Comparison of ENCODE assay signal across 8 cellular contexts in genomic region chr7:152076324-152076821, GRCh38. TPM values are rescaled to one million over a fixed set of nuclear protein-coding genes. Genes with fewer than 3 reads are reported as not detected.
DNase-seq lines count a peak whose midpoint lies in the region; ATAC-seq and TF ChIP-seq lines count a peak whose summit lies in the region.

No MANE protein-coding gene starts in this region.

- H3K9ac ChIP-seq in skeletal muscle tissue (ENCODE audit: low read depth in 1 of 3, low read length in 3 of 3), result peak overlapping the region in 1 of 3 donors; percentile 45

- no peaks in the 10 kb centered on the region for H3K27me3 Mint-ChIP-seq in activated CD4-positive, alpha-beta memory T cell treated with anti-CD3 and anti-CD28 coated beads for 36 hours
- no peaks in the 10 kb centered on the region for H3K27me3 Mint-ChIP-seq in activated CD4-positive, alpha-beta memory T cell treated with anti-CD3 and anti-CD28 coated beads, Interleukin-2, amount 10 ng/mL, durations not matched to agents 7 days and 5 days
- no peaks in the 10 kb centered on the region for H3K27me3 Mint-ChIP-seq in natural killer cell (ENCODE audit: low read depth in 2 of 2)

- no peaks in the 10 kb centered on the region for H3K9me3 ChIP-seq in skeletal muscle tissue (ENCODE audit: control insufficient read depth in 3 of 3, low read length in 3 of 3)

- no peak overlapping the region for H3K4me3 ChIP-seq in skeletal muscle tissue (ENCODE audit: low read length in 3 of 3)

- no peak overlapping the region for H3K4me3 Mint-ChIP-seq in activated CD4-positive, alpha-beta memory T cell treated with anti-CD3 and anti-CD28 coated beads for 36 hours
- H3K4me3 Mint-ChIP-seq in activated CD4-positive, alpha-beta memory T cell treated with anti-CD3 and anti-CD28 coated beads, Interleukin-2, amount 10 ng/mL, durations not matched to agents 7 days and 5 days, result no peak overlapping the region
- H3K4me3 Mint-ChIP-seq in natural killer cell, result no peak overlapping the region

- CTCF ChIA-PET in activated CD4-positive, alpha-beta memory T cell treated with anti-CD3 and anti-CD28 coated beads for 36 hours (lab: Charles Lee), result interaction anchor here (1.2 kb wide), 1 partner anchor 63 kb away, joined by 3 read pairs; no protein-coding TSS in a partner anchor
- CTCF ChIA-PET in activated CD4-positive, alpha-beta memory T cell treated with anti-CD3 and anti-CD28 coated beads, Interleukin-2, amount 10 ng/mL, durations not matched to agents 7 days and 5 days (lab: Charles Lee), result interaction anchor here (1.5 kb wide), 1 partner anchor 31 kb away, joined by 8 read pairs; no protein-coding TSS in a partner anchor

- intact Hi-C loops in activated CD4-positive, alpha-beta memory T cell treated with anti-CD3 and anti-CD28 coated beads for 36 hours (cut with micrococcal nuclease), result no loop called here
- intact Hi-C loops in natural killer cell (cut with micrococcal nuclease), result no loop called here

- no peaks in the 10 kb centered on the region for H3K9me3 Mint-ChIP-seq in activated CD4-positive, alpha-beta memory T cell treated with anti-CD3 and anti-CD28 coated beads for 36 hours
- H3K9me3 Mint-ChIP-seq in activated CD4-positive, alpha-beta memory T cell treated with anti-CD3 and anti-CD28 coated beads, Interleukin-2, amount 10 ng/mL, durations not matched to agents 7 days and 5 days, result no peaks in the 10 kb centered on the region
- no peaks in the 10 kb centered on the region for H3K9me3 Mint-ChIP-seq in natural killer cell

- H3K27ac Mint-ChIP-seq in activated CD4-positive, alpha-beta memory T cell treated with anti-CD3 and anti-CD28 coated beads for 36 hours, result no peak overlapping the region
- no peak overlapping the region for H3K27ac Mint-ChIP-seq in activated CD4-positive, alpha-beta memory T cell treated with anti-CD3 and anti-CD28 coated beads, Interleukin-2, amount 10 ng/mL, durations not matched to agents 7 days and 5 days
- no peak overlapping the region for H3K27ac Mint-ChIP-seq in natural killer cell

- peak; percentile 22 for DNase-seq in activated CD4-positive, alpha-beta memory T cell treated with anti-CD3 and anti-CD28 coated beads for 36 hours
- no peak for DNase-seq in activated CD4-positive, alpha-beta memory T cell treated with anti-CD3 and anti-CD28 coated beads, Interleukin-2, amount 10 ng/mL, durations not matched to agents 7 days and 5 days
- DNase-seq in RKO (ENCODE audit: low spot score) (peak; percentile 30), germinal center (ENCODE audit: low spot score) (peak; percentile 10), natural killer cell (no peak), midbrain (lab: John Stamatoyannopoulos, UW) (no peak)

- H3K4me1 ChIP-seq in skeletal muscle tissue (ENCODE audit: control insufficient read depth in 3 of 3, insufficient read depth in 3 of 3, low read length in 3 of 3), result peaks cover 16 to 22% (median 18%) of the 10 kb centered on the region in 3 donors

- H3K4me1 Mint-ChIP-seq in activated CD4-positive, alpha-beta memory T cell treated with anti-CD3 and anti-CD28 coated beads for 36 hours (ENCODE audit: low read depth), result peaks cover 22% of the 10 kb centered on the region
- H3K4me1 Mint-ChIP-seq in activated CD4-positive, alpha-beta memory T cell treated with anti-CD3 and anti-CD28 coated beads, Interleukin-2, amount 10 ng/mL, durations not matched to agents 7 days and 5 days, result peaks cover 19% of the 10 kb centered on the region
- H3K4me1 Mint-ChIP-seq in natural killer cell, result peaks cover 28 to 44% of the 10 kb centered on the region in 2 donors

- ATAC-seq in natural killer cell (no peak), GM21528 (IDR thresholded peaks at IDR 0.05; ENCODE audit: low FRiP score, unreplicated experiment) (no peak)

- no peaks in the 10 kb centered on the region for H3K36me3 ChIP-seq in skeletal muscle tissue (ENCODE audit: control insufficient read depth in 3 of 3, insufficient read depth in 3 of 3, low read length in 3 of 3)

- no peaks in the 10 kb centered on the region for H3K36me3 Mint-ChIP-seq in activated CD4-positive, alpha-beta memory T cell treated with anti-CD3 and anti-CD28 coated beads for 36 hours
- no peaks in the 10 kb centered on the region for H3K36me3 Mint-ChIP-seq in activated CD4-positive, alpha-beta memory T cell treated with anti-CD3 and anti-CD28 coated beads, Interleukin-2, amount 10 ng/mL, durations not matched to agents 7 days and 5 days (ENCODE audit: low read depth)
- no peaks in the 10 kb centered on the region for H3K36me3 Mint-ChIP-seq in natural killer cell

- no peaks in the 10 kb centered on the region for H3K27me3 ChIP-seq in skeletal muscle tissue (ENCODE audit: control insufficient read depth in 3 of 3, insufficient read depth in 3 of 3, low read length in 3 of 3)

- peak overlapping the region; percentile 51 for H3K27ac ChIP-seq in skeletal muscle tissue (ENCODE audit: low read depth, low read length)

- POLR2A ChIA-PET in activated CD4-positive, alpha-beta memory T cell treated with anti-CD3 and anti-CD28 coated beads for 36 hours (lab: Charles Lee), result no interaction called here
- POLR2A ChIA-PET in activated CD4-positive, alpha-beta memory T cell treated with anti-CD3 and anti-CD28 coated beads, Interleukin-2, amount 10 ng/mL, durations not matched to agents 7 days and 5 days (lab: Charles Lee), result no interaction called here

- no peak for TF ChIP-seq CTCF in natural killer cell (IDR thresholded peaks at IDR 0.05)

RNA-seq across cellular contexts. Expression of gene GALNT11, which starts 50.9 kb away (rescaled TPM):
- 10 to 100 TPM; 17.7 to 19.7 TPM for total RNA-seq in activated CD4-positive, alpha-beta memory T cell treated with anti-CD3 and anti-CD28 coated beads for 36 hours
- total RNA-seq in activated CD4-positive, alpha-beta memory T cell treated with anti-CD3 and anti-CD28 coated beads, Interleukin-2, amount 10 ng/mL, durations not matched to agents 7 days and 5 days, result 10 to 100 TPM; 17.6 to 17.8 TPM
- total RNA-seq in skeletal muscle tissue (19.8 TPM), natural killer cell (10 to 100 TPM; 31.7 to 50.2 (median 44.0) TPM)

Comparison
In these comparisons a context has a peak if more than half of its experiments do, and no peak if none do; other contexts are left out.
1. DNase-seq: peak in activated CD4-positive, alpha-beta memory T cell treated with anti-CD3 and anti-CD28 coated beads for 36 hours (single experiment), RKO (single experiment) and germinal center (single experiment); none in activated CD4-positive, alpha-beta memory T cell treated with anti-CD3 and anti-CD28 coated beads, Interleukin-2, amount 10 ng/mL, durations not matched to agents 7 days and 5 days (single experiment), natural killer cell (single experiment) and midbrain (single experiment).